ENCODE assay signal across 1 cellular context in the genomic region with DNA sequence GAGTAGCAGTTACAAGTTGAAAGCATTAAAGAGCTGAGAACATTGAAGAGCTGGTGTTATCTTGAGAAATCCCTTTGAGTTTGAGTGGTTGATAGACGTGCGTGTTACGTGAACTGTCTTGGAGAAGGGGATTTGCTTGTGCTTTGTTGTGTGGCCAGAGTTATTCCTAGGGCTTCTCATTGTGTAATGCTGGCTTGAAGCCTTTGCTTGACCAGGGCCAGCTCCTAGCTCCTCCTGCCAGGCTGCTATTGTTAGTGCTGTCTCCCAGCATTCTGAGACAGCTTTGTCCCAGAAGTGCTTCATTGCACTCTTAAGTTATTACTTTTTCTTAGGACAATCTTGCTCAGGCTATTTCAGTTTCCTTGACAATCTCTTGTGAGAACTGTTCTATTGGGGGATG.
TF ChIP-seq lines count a peak whose summit lies in the region.

No MANE protein-coding gene starts in this region.

TF ChIP-seq in WTC11, 78 proteins besides CTCF, POLR2A, EP300 and RAD21 (continued from another document):
- TF ChIP-seq E2F1 (CRISPR knock-in tag; IDR thresholded peaks at IDR 0.05), result no peak
- no peak for TF ChIP-seq GRHL2 (CRISPR knock-in tag; IDR thresholded peaks at IDR 0.05; ENCODE audit: insufficient replicate concordance, severe bottlenecking)
- TF ChIP-seq GTF2I (CRISPR knock-in tag; conservative IDR thresholded peaks at IDR 0.05), result no peak
- TF ChIP-seq NFATC4 (CRISPR knock-in tag; IDR thresholded peaks at IDR 0.05), result no peak
- TF ChIP-seq ZNF416 (CRISPR knock-in tag; IDR thresholded peaks at IDR 0.05), result no peak
- no peak for TF ChIP-seq ZNF671 (CRISPR knock-in tag; IDR thresholded peaks at IDR 0.05)
- no peak for TF ChIP-seq RORB (CRISPR knock-in tag; IDR thresholded peaks at IDR 0.05)
- no peak for TF ChIP-seq SMAD4 (CRISPR knock-in tag; IDR thresholded peaks at IDR 0.05)
